ENCODE assay signal across 8 cellular contexts in the genomic region with DNA sequence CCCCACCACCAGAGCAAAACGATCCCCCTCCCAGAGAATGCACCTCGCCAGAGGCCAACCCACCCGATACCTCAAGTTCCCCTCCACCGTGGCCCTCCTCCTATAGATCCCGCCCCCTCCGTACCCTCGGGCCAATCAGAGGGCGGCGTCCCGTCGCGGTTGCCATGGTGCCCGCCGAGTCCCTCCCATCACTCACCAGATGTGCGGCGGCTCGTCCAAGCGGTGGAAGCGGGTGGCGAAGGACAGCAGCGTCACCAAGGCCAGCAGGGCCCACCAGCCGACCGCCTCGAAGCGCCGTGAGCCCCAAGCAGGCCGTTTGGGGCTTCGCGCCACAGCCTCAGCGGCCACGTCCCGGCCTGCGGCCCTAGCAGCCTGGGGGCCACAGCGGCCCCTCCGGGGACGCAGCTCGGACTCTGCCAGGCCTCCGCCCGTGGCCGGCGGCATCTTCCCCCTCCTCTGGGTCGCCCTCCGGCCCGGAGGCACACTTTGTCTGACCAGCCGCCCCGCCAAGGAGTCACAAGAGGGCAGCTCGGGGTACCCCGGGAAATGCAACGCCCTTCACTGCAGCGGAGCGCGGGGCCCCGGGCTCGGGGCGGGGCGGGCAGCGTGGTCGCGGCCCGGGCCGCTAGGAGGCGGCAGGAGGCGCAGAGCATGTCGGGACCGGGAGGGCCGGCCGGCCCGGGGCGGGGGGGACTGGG. TPM values are rescaled to one million over a fixed set of nuclear protein-coding genes. Genes with fewer than 3 reads are reported as not detected.
DNase-seq lines count a peak whose midpoint lies in the region; ATAC-seq and TF ChIP-seq lines count a peak whose summit lies in the region.

A gene with protein sequence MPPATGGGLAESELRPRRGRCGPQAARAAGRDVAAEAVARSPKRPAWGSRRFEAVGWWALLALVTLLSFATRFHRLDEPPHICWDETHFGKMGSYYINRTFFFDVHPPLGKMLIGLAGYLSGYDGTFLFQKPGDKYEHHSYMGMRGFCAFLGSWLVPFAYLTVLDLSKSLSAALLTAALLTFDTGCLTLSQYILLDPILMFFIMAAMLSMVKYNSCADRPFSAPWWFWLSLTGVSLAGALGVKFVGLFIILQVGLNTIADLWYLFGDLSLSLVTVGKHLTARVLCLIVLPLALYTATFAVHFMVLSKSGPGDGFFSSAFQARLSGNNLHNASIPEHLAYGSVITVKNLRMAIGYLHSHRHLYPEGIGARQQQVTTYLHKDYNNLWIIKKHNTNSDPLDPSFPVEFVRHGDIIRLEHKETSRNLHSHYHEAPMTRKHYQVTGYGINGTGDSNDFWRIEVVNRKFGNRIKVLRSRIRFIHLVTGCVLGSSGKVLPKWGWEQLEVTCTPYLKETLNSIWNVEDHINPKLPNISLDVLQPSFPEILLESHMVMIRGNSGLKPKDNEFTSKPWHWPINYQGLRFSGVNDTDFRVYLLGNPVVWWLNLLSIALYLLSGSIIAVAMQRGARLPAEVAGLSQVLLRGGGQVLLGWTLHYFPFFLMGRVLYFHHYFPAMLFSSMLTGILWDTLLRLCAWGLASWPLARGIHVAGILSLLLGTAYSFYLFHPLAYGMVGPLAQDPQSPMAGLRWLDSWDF (minus strand): TSS at position 646 of the 698 bp plus-strand sequence. CDS start 202 bp downstream, at position 444.

- H3K36me3 ChIP-seq in parathyroid adenoma (ENCODE audit: control insufficient read depth, insufficient read depth, low read length) (no peaks in the 10 kb centered on the region), tibial nerve (no peaks in the 10 kb centered on the region)

- intact Hi-C loops in Right ventricle myocardium inferior (cut with DNase I) = loop anchor here (2.0 to 5.0 kb wide), 3 partner anchors 57 to 508 kb away; partner anchors contain the start of genes ANGEL1, SAMD15, TMED8 and VIPAS39

- TF ChIP-seq POLR2A in tibial nerve (IDR thresholded peaks at IDR 0.05) = peak; percentile 32 to 70

- TF ChIP-seq EP300 in tibial nerve (IDR thresholded peaks at IDR 0.05) = peak in 1 of 2 donors; percentile 84

- H3K27ac ChIP-seq in parathyroid adenoma (peak within 1 kb of the TSS; percentile 96), tibial nerve (peak within 1 kb of the TSS; percentile 92 to 99 (median 99))

- peak within 1 kb of the TSS; percentile 75 for H3K9ac ChIP-seq in parathyroid adenoma

- ATAC-seq in HG02610 (IDR thresholded peaks at IDR 0.05; ENCODE audit: unreplicated experiment) (peak; percentile 70), Right ventricle myocardium inferior (peak; percentile 85)

- peaks cover 11% of the 10 kb centered on the region for H3K79me2 ChIP-seq in parathyroid adenoma

- 1 to 2% methylated on average over 22 to 52 of the region's 69 CpGs for WGBS in tibial nerve, 2 donors

- H3K9me3 ChIP-seq in parathyroid adenoma (ENCODE audit: control insufficient read depth, low read length) (no peaks in the 10 kb centered on the region), tibial nerve (no peaks in the 10 kb centered on the region)

- H3K4me1 ChIP-seq in parathyroid adenoma (peaks cover 30% of the 10 kb centered on the region), tibial nerve (peaks cover 0 to 53% (median 13%) of the 10 kb centered on the region in 4 donors)

- peak within 1 kb of the TSS; percentile 99 for H2AFZ ChIP-seq in parathyroid adenoma

- H3K4me2 ChIP-seq in parathyroid adenoma (ENCODE audit: low read length) = peak within 1 kb of the TSS; percentile 90

- H3K4me3 ChIP-seq in GM12865 (ENCODE audit: low read depth, low read length) (peak within 1 kb of the TSS; percentile 89), parathyroid adenoma (ENCODE audit: low read depth, low read length) (peak within 1 kb of the TSS; percentile 79), tibial nerve (peak within 1 kb of the TSS; percentile 73 to 100 (median 98))

- DNase-seq in GM12865 (ENCODE audit: low read depth) (peak; percentile 94), NCI-H1092 treated with DMSO at 0.1 percent for 48 hours (lab: John Stamatoyannopoulos, UW) (peak; percentile 90), SW 1271 (lab: John Stamatoyannopoulos, UW) (peak; percentile 54 to 86), Right ventricle myocardium inferior (ENCODE audit: missing footprints) (peak; percentile 97), tibial nerve (ENCODE audit: low spot score in 2 of 2) (peak; percentile 86 to 92)
- peak; percentile 85 for DNase-seq in activated naive CD8-positive, alpha-beta T cell treated with anti-CD3 and anti-CD28 coated beads, Interleukin-2, amount 50 U/mL, for 16 hours (ENCODE audit: low read depth, low spot score)

- no peaks in the 10 kb centered on the region for H3K27me3 ChIP-seq in parathyroid adenoma (ENCODE audit: control insufficient read depth, insufficient read depth, low read length)
- no peaks in the 10 kb centered on the region for H3K27me3 ChIP-seq in tibial nerve

- TF ChIP-seq CTCF in GM12865 (IDR thresholded peaks at IDR 0.05; ENCODE audit: insufficient read depth, low read depth, low read length, missing control alignments) = peak; percentile 35
- peak; percentile 41 for TF ChIP-seq CTCF in parathyroid adenoma (IDR thresholded peaks at IDR 0.05)
- peak; percentile 51 to 90 (median 79) for TF ChIP-seq CTCF in tibial nerve (IDR thresholded peaks at IDR 0.05)

RNA-seq across cellular contexts. Expression of the gene that starts here (rescaled TPM):
- total RNA-seq in Right ventricle myocardium inferior (14.7 TPM), tibial nerve (10 to 100 TPM; 23.9 to 38.7 (median 28.9) TPM)

Comparison
In these comparisons a context has a peak if more than half of its experiments do, and no peak if none do; other contexts are left out.
1. Peak in every context shown above with its lines: DNase-seq, ATAC-seq, H3K4me3 ChIP-seq and H3K27ac ChIP-seq.